Comparison of ENCODE assay signal across 24 cellular contexts in the genomic region with DNA sequence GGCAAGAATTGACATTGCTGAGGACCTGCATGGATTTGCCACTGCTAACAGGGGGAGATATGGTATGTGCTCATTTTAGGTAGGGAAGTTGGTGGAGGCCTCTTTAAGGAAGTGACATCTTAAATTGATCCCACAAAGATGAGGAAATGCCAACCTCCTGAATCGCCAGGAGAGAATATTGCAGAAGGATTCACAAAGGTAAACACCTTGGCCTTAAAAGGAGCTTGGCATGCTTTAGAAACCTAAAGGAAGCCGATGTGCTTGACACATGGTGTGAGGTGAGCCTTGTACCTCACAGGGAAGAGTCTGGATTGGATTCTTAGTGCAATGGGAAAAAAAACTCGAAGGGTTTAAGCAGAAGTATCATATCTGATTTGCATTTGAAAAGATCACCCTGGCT.
"Had no signal": no experiment of that assay in that cellular context is flagged by ENCODE, and none has a peak within 500 bp of the region (broad histone marks: within the 10 kb centered on the region; RNA-seq: fewer than 3 reads in every experiment).

No MANE protein-coding gene starts in this region.

- H3K27me3 Mint-ChIP-seq: activated CD4-positive, alpha-beta T cell treated with anti-CD3 and anti-CD28 coated beads, Interleukin-2, amount 10 ng/mL, durations not matched to agents 7 days and 5 days; dendritic cell treated with granulocyte-macrophage colony-stimulating factor and Interleukin-4, amounts not matched to agents 40 ng/mL and 50 ng/mL, for 4 days had no signal

- ATAC-seq: activated CD8-positive, alpha-beta T cell treated with anti-CD3 and anti-CD28 coated beads, Interleukin-2, amount 10 ng/mL, durations not matched to agents 7 days and 5 days; activated naive CD8-positive, alpha-beta T cell treated with anti-CD3 and anti-CD28 coated beads, Interleukin-2, amount 50 U/mL, for 24 hours; body of pancreas; left colon; lower lobe of right lung; naive thymus-derived CD8-positive, alpha-beta T cell; stimulated activated naive CD8-positive, alpha-beta T cell treated with anti-CD3 and anti-CD28 coated beads, Interleukin-15, amount 100 ng/mL, for 72 hours had no signal

- H3K9me3 Mint-ChIP-seq: activated CD4-positive, alpha-beta T cell treated with anti-CD3 and anti-CD28 coated beads, Interleukin-2, amount 10 ng/mL, durations not matched to agents 7 days and 5 days; activated naive CD8-positive, alpha-beta T cell treated with anti-CD3 and anti-CD28 coated beads, Interleukin-2, amount 50 U/mL, for 24 hours; activated T-helper 1 cell treated with anti-CD3 and anti-CD28 coated beads, Interleukin-12 subunit alpha, Interleukin-12 subunit beta, Interleukin-2, Interleukin-4 antibody, amounts not matched to agents 30 ng/mL and 10 ng/mL and 1 ng/mL, durations not matched to agents 14 hours and 24 hours and 36 hours; dendritic cell treated with granulocyte-macrophage colony-stimulating factor and Interleukin-4, amounts not matched to agents 40 ng/mL and 50 ng/mL, for 4 days; mesothelial cell of epicardium; naive thymus-derived CD8-positive, alpha-beta T cell; stimulated activated naive CD8-positive, alpha-beta T cell treated with anti-CD3 and anti-CD28 coated beads, Interleukin-15, amount 100 ng/mL, for 72 hours had no signal

- H3K4me3 ChIP-seq: body of pancreas, lower lobe of right lung, prostate gland, right atrium auricular region, transverse colon had no signal

- H3K4me1 Mint-ChIP-seq: activated CD4-positive, alpha-beta T cell treated with anti-CD3 and anti-CD28 coated beads, Interleukin-2, amount 10 ng/mL, durations not matched to agents 7 days and 5 days; activated naive CD8-positive, alpha-beta T cell treated with anti-CD3 and anti-CD28 coated beads, Interleukin-2, amount 50 U/mL, for 24 hours; naive thymus-derived CD8-positive, alpha-beta T cell; stimulated activated naive CD8-positive, alpha-beta T cell treated with anti-CD3 and anti-CD28 coated beads, Interleukin-15, amount 100 ng/mL, for 72 hours had no signal

- H3K27me3 ChIP-seq: body of pancreas, right atrium auricular region, transverse colon had no signal

- H3K27ac ChIP-seq: body of pancreas, lower lobe of right lung, prostate gland, right atrium auricular region, transverse colon, VCaP had no signal

- H3K4me3 Mint-ChIP-seq: activated CD4-positive, alpha-beta T cell treated with anti-CD3 and anti-CD28 coated beads, Interleukin-2, amount 10 ng/mL, durations not matched to agents 7 days and 5 days; activated CD8-positive, alpha-beta T cell treated with anti-CD3 and anti-CD28 coated beads, Interleukin-2, amount 10 ng/mL, durations not matched to agents 7 days and 5 days; activated naive CD8-positive, alpha-beta T cell treated with anti-CD3 and anti-CD28 coated beads, Interleukin-2, amount 50 U/mL, for 24 hours; activated T-helper 1 cell treated with anti-CD3 and anti-CD28 coated beads, Interleukin-12 subunit alpha, Interleukin-12 subunit beta, Interleukin-2, Interleukin-4 antibody, amounts not matched to agents 30 ng/mL and 10 ng/mL and 1 ng/mL, durations not matched to agents 14 hours and 24 hours and 36 hours; dendritic cell treated with granulocyte-macrophage colony-stimulating factor and Interleukin-4, amounts not matched to agents 40 ng/mL and 50 ng/mL, for 4 days; mesothelial cell of epicardium; naive thymus-derived CD8-positive, alpha-beta T cell; stimulated activated naive CD8-positive, alpha-beta T cell treated with anti-CD3 and anti-CD28 coated beads, Interleukin-15, amount 100 ng/mL, for 72 hours had no signal

- DNase-seq: activated CD4-positive, alpha-beta T cell treated with anti-CD3 and anti-CD28 coated beads, Interleukin-2, amount 10 ng/mL, durations not matched to agents 7 days and 5 days; activated CD4-positive, CD25-positive, alpha-beta regulatory T cell treated with anti-CD3 and anti-CD28 coated beads, Interleukin-2, amount 50 U/mL, for 72 hours; activated CD8-positive, alpha-beta T cell treated with anti-CD3 and anti-CD28 coated beads, Interleukin-2, amount 10 ng/mL, durations not matched to agents 7 days and 5 days; activated gamma-delta T cell; activated naive CD4-positive, alpha-beta T cell treated with anti-CD3 and anti-CD28 coated beads, Interleukin-2, amount 50 U/mL, for 16 hours; activated naive CD8-positive, alpha-beta T cell treated with anti-CD3 and anti-CD28 coated beads, Interleukin-2, amount 50 U/mL, for 24 hours; body of pancreas; caudate nucleus; effector CD4-positive, alpha-beta T cell; foreskin melanocyte; glutamatergic neuron; hypothalamus; left colon; lower lobe of right lung; naive thymus-derived CD8-positive, alpha-beta T cell; stimulated activated CD4-positive, alpha-beta T cell treated with anti-CD3 and anti-CD28 coated beads, Interleukin-4, amount 100 ng/mL, for 4 hours; stimulated activated naive CD8-positive, alpha-beta T cell treated with anti-CD3 and anti-CD28 coated beads, Interleukin-15, amount 100 ng/mL, for 72 hours; transverse colon had no signal

- H3K36me3 ChIP-seq: lower lobe of right lung, prostate gland, right atrium auricular region, transverse colon had no signal

- H3K9me3 ChIP-seq: body of pancreas, lower lobe of right lung, prostate gland, right atrium auricular region, transverse colon had no signal

- H3K36me3 Mint-ChIP-seq: mesothelial cell of epicardium; naive thymus-derived CD8-positive, alpha-beta T cell had no signal

- H3K4me1 ChIP-seq: body of pancreas, lower lobe of right lung, prostate gland, right atrium auricular region, transverse colon had no signal

- H3K27ac Mint-ChIP-seq: activated CD4-positive, alpha-beta T cell treated with anti-CD3 and anti-CD28 coated beads, Interleukin-2, amount 10 ng/mL, durations not matched to agents 7 days and 5 days; activated CD8-positive, alpha-beta T cell treated with anti-CD3 and anti-CD28 coated beads, Interleukin-2, amount 10 ng/mL, durations not matched to agents 7 days and 5 days; activated naive CD8-positive, alpha-beta T cell treated with anti-CD3 and anti-CD28 coated beads, Interleukin-2, amount 50 U/mL, for 24 hours; activated T-helper 1 cell treated with anti-CD3 and anti-CD28 coated beads, Interleukin-12 subunit alpha, Interleukin-12 subunit beta, Interleukin-2, Interleukin-4 antibody, amounts not matched to agents 30 ng/mL and 10 ng/mL and 1 ng/mL, durations not matched to agents 14 hours and 24 hours and 36 hours; dendritic cell treated with granulocyte-macrophage colony-stimulating factor and Interleukin-4, amounts not matched to agents 40 ng/mL and 50 ng/mL, for 4 days; mesothelial cell of epicardium; stimulated activated naive CD8-positive, alpha-beta T cell treated with anti-CD3 and anti-CD28 coated beads, Interleukin-15, amount 100 ng/mL, for 72 hours had no signal
